ENCODE assay signal across 34 cellular contexts in genomic region chr7:34696415-34696814, GRCh38. TPM values are rescaled to one million over a fixed set of nuclear protein-coding genes. Genes with fewer than 3 reads are reported as not detected.
"Had no signal": no experiment of that assay in that cellular context is flagged by ENCODE, and none has a peak within 500 bp of the region (broad histone marks: within the 10 kb centered on the region; RNA-seq: fewer than 3 reads in every experiment).

No MANE protein-coding gene starts in this region.

- ATAC-seq: activated CD4-positive, alpha-beta T cell treated with anti-CD3 and anti-CD28 coated beads for 36 hours; activated CD8-positive, alpha-beta memory T cell treated with anti-CD3 and anti-CD28 coated beads, Interleukin-2, amount 10 ng/mL, durations not matched to agents 7 days and 5 days; activated CD8-positive, alpha-beta T cell treated with anti-CD3 and anti-CD28 coated beads, Interleukin-2, amount 10 ng/mL, durations not matched to agents 7 days and 5 days; activated naive CD8-positive, alpha-beta T cell treated with anti-CD3 and anti-CD28 coated beads, Interleukin-2, amount 50 U/mL, for 24 hours had no signal

- H3K27ac ChIP-seq: ascending aorta, cardiac muscle cell, VCaP had no signal

- H3K4me3 ChIP-seq: ascending aorta, cardiac muscle cell had no signal

- H3K27me3 ChIP-seq: ascending aorta, cardiac muscle cell had no signal

- FAIRE-seq: bronchial epithelial cell, TTC549 had no signal

- H3K36me3 ChIP-seq: ascending aorta, cardiac muscle cell had no signal

- DNase-seq: activated CD4-positive, alpha-beta memory T cell treated with anti-CD3 and anti-CD28 coated beads, Interleukin-2, amount 10 ng/mL, durations not matched to agents 7 days and 5 days; activated CD4-positive, alpha-beta T cell treated with anti-CD3 and anti-CD28 coated beads for 1 hour; activated CD4-positive, alpha-beta T cell treated with anti-CD3 and anti-CD28 coated beads for 36 hours; activated CD4-positive, alpha-beta T cell treated with anti-CD3 and anti-CD28 coated beads for 48 hours; activated CD4-positive, alpha-beta T cell treated with anti-CD3 and anti-CD28 coated beads, Interleukin-2, amount 10 ng/mL, durations not matched to agents 7 days and 5 days; activated CD4-positive, alpha-beta T cell treated with anti-CD3 and anti-CD28 coated beads, Interleukin-2, amount 50 U/mL, for 48 hours; activated CD4-positive, CD25-positive, alpha-beta regulatory T cell; activated CD8-positive, alpha-beta memory T cell treated with anti-CD3 and anti-CD28 coated beads for 24 hours; activated CD8-positive, alpha-beta memory T cell treated with anti-CD3 and anti-CD28 coated beads, Interleukin-2, amount 10 ng/mL, durations not matched to agents 7 days and 5 days; activated CD8-positive, alpha-beta memory T cell treated with anti-CD3 and anti-CD28 coated beads, Interleukin-2, amount 50 U/mL, for 48 hours; activated CD8-positive, alpha-beta T cell treated with anti-CD3 and anti-CD28 coated beads, Interleukin-2, amount 10 ng/mL, durations not matched to agents 7 days and 5 days; activated effector memory CD4-positive, alpha-beta T cell treated with Interleukin-2 at 50 U/mL for 16 hours; activated gamma-delta T cell; activated naive CD4-positive, alpha-beta T cell treated with anti-CD3 and anti-CD28 coated beads, Interleukin-2, amount 10 ng/mL, durations not matched to agents 7 days and 5 days; activated naive CD4-positive, alpha-beta T cell treated with Interleukin-2 at 50 U/mL for 16 hours; activated naive CD8-positive, alpha-beta T cell treated with anti-CD3 and anti-CD28 coated beads, Interleukin-2, amount 10 ng/mL, durations not matched to agents 7 days and 5 days; activated naive CD8-positive, alpha-beta T cell treated with anti-CD3 and anti-CD28 coated beads, Interleukin-2, amount 50 U/mL, for 24 hours; activated T-cell treated with anti-CD3 and anti-CD28 coated beads, Interleukin-2, amount 50 U/mL, for 24 hours; activated T-cell treated with anti-CD3 and anti-CD28 coated beads, Interleukin-2, amount 50 U/mL, for 48 hours; amygdala; anterior cingulate cortex; caudate nucleus; cerebellar nuclear complex; T-helper 1 cell; T-helper 2 cell; T-helper 9 cell had no signal

- H3K4me1 ChIP-seq: ascending aorta had no signal

RNA-seq across cellular contexts. Expression of gene NPSR1, which starts 38.4 kb away (rescaled TPM):
- total RNA-seq: activated CD4-positive, alpha-beta memory T cell treated with anti-CD3 and anti-CD28 coated beads, Interleukin-2, amount 10 ng/mL, durations not matched to agents 7 days and 5 days; activated CD4-positive, alpha-beta T cell treated with anti-CD3 and anti-CD28 coated beads for 36 hours; activated CD4-positive, alpha-beta T cell treated with anti-CD3 and anti-CD28 coated beads, Interleukin-2, amount 10 ng/mL, durations not matched to agents 7 days and 5 days; activated CD8-positive, alpha-beta memory T cell treated with anti-CD3 and anti-CD28 coated beads, Interleukin-2, amount 10 ng/mL, durations not matched to agents 7 days and 5 days; activated CD8-positive, alpha-beta T cell treated with anti-CD3 and anti-CD28 coated beads, Interleukin-2, amount 10 ng/mL, durations not matched to agents 7 days and 5 days; activated naive CD8-positive, alpha-beta T cell treated with anti-CD3 and anti-CD28 coated beads, Interleukin-2, amount 10 ng/mL, durations not matched to agents 7 days and 5 days; activated T-helper 2 cell treated with anti-CD3 and anti-CD28 coated beads, Interferon-gamma antibody, Interleukin-2, Interleukin-4, amounts not matched to agents 10 μg/mL and 5 μg/mL and 100 μg/mL, durations not matched to agents 14 hours and 24 hours and 36 hours; ascending aorta; bronchial epithelial cell; cardiac muscle cell; chondrocyte had no signal
- polyA plus RNA-seq: adipose tissue, cardiac muscle cell had no signal
